In genomic region chr10:5888352-5888751, GRCh38 we compare ENCODE assay signal across 1 cellular context.
TF ChIP-seq lines count a peak whose summit lies in the region.

No MANE protein-coding gene starts in this region.

TF ChIP-seq in SK-N-SH treated with all-trans-retinoic acid at 6 μM for 48 hours, 23 proteins besides CTCF, POLR2A, EP300 and RAD21 (continued from another document):
- no peak for TF ChIP-seq ARNTL (CRISPR knock-in tag; IDR thresholded peaks at IDR 0.05; ENCODE audit: borderline replicate concordance, low read depth)
- no peak for TF ChIP-seq ZFP30 (CRISPR knock-in tag; IDR thresholded peaks at IDR 0.05)
- TF ChIP-seq CSRNP3 (CRISPR knock-in tag; IDR thresholded peaks at IDR 0.05), result no peak
- no peak for TF ChIP-seq ZNF565 (CRISPR knock-in tag; conservative IDR thresholded peaks at IDR 0.05; ENCODE audit: low read depth)
- no peak for TF ChIP-seq BACH2 (CRISPR knock-in tag; IDR thresholded peaks at IDR 0.05; ENCODE audit: borderline replicate concordance)
TF ChIP-seq in SK-N-SH treated with all-trans-retinoic acid at 6 μM for 48 hours: peak in this region for 0.
